In genomic region chr6:169701953-169702639, GRCh38 we compare ENCODE assay signal across 8 cellular contexts. TPM values are rescaled to one million over a fixed set of nuclear protein-coding genes. Genes with fewer than 3 reads are reported as not detected.
DNase-seq lines count a peak whose midpoint lies in the region; TF ChIP-seq lines count a peak whose summit lies in the region.

TSS of gene C6orf120 (plus strand) at chr6:169702126. CDS start at chr6:169702460, 334 bp downstream.
TSS of gene WDR27 (minus strand) at chr6:169702029. CDS start at chr6:169689005, 13,024 bp downstream.

- H3K4me1 ChIP-seq in HAP-1 (peaks cover 31% of the 10 kb centered on the region), MM.1S (ENCODE audit: low read length) (0 out of 2 replicates have a peak, but pooled peaks cover 3% of the 10 kb centered on the region), neural progenitor cell (peaks cover 27% of the 10 kb centered on the region)

- no peak for TF ChIP-seq CTCF in MM.1S (IDR thresholded peaks at IDR 0.05; ENCODE audit: low read length)
- no peak for TF ChIP-seq CTCF in foreskin fibroblast (IDR thresholded peaks at IDR 0.05; ENCODE audit: low read depth, low read length)
- no peak for TF ChIP-seq CTCF in neural progenitor cell (IDR thresholded peaks at IDR 0.05)

- peak within 1 kb of the TSS; percentile 68 for H3K4me2 ChIP-seq in MM.1S (ENCODE audit: low read depth, low read length)
- peak within 1 kb of the TSS; percentile 92 for H3K4me2 ChIP-seq in neural progenitor cell

- H3F3A ChIP-seq in MM.1S (ENCODE audit: insufficient read depth, low read length) (no peaks in the 10 kb centered on the region), neural progenitor cell (ENCODE audit: low read depth) (no peaks in the 10 kb centered on the region)

- H3K4me1 Mint-ChIP-seq in neural progenitor cell: peaks cover 31% of the 10 kb centered on the region

- H3K27me3 Mint-ChIP-seq in neural progenitor cell (ENCODE audit: insufficient read depth, low read depth): peaks cover 2% of the 10 kb centered on the region

- H3K36me3 ChIP-seq in HAP-1 (replicated peaks) (peaks cover 19% of the 10 kb centered on the region), MM.1S (replicated peaks; ENCODE audit: insufficient read depth, low read length) (no peaks in the 10 kb centered on the region), neural progenitor cell (no peaks in the 10 kb centered on the region)

- DNase-seq in G401 (ENCODE audit: low spot score) (peak; percentile 92), HAP-1 (ENCODE audit: low spot score in 2 of 2) (peak; percentile 87 to 98), MM.1S (peak; percentile 91), SIG-M5 (lab: John Stamatoyannopoulos, UW) (peak; percentile 48), activated gamma-delta T cell treated with Interleukin-2 at 50 U/mL for 16 hours (peak; percentile 97), foreskin fibroblast (peak; percentile 97 to 99), neural progenitor cell (ENCODE audit: low spot score) (peak; percentile 98), stromal cell of bone marrow (ENCODE audit: low read depth) (peak; percentile 91)

- peak within 1 kb of the TSS; percentile 94 for H3K27ac Mint-ChIP-seq in neural progenitor cell

- no peaks in the 10 kb centered on the region for H3K9me3 ChIP-seq in HAP-1
- H3K9me3 ChIP-seq in MM.1S (replicated peaks; ENCODE audit: insufficient read depth, low read length): no peaks in the 10 kb centered on the region
- no peaks in the 10 kb centered on the region for H3K9me3 ChIP-seq in neural progenitor cell (ENCODE audit: low read depth)

- H3K4me3 Mint-ChIP-seq in neural progenitor cell: peak within 1 kb of the TSS; percentile 94

- H3K9me3 Mint-ChIP-seq in neural progenitor cell: peaks cover 3% of the 10 kb centered on the region

- peak within 1 kb of the TSS; percentile 86 for H2AFZ ChIP-seq in MM.1S (ENCODE audit: low read length)
- H2AFZ ChIP-seq in neural progenitor cell (replicated peaks): peak within 1 kb of the TSS; percentile 82

- H3K9ac ChIP-seq in MM.1S (ENCODE audit: low read length) (peak within 1 kb of the TSS; percentile 79), neural progenitor cell (peak within 1 kb of the TSS; percentile 89)

- in situ Hi-C loops in G401 (cut with HindIII; ENCODE audit: low sequenced_read_pairs): no loop called here
- in situ Hi-C loops in HAP-1 (cut with MboI; ENCODE audit: low sequenced_read_pairs): no loop called here

- H3K4me3 ChIP-seq in HAP-1 (peak within 1 kb of the TSS; percentile 97), MM.1S (ENCODE audit: low read length) (peak within 1 kb of the TSS; percentile 82), foreskin fibroblast (ENCODE audit: low read depth in 1 of 2, low read length in 2 of 2) (peak within 1 kb of the TSS; percentile 88 to 96), neural progenitor cell (peak within 1 kb of the TSS; percentile 85)

- H3K79me2 ChIP-seq in MM.1S (ENCODE audit: low read length) (peaks cover 22% of the 10 kb centered on the region), neural progenitor cell (ENCODE audit: low read depth) (peaks cover 84% of the 10 kb centered on the region)

- H3K27me3 ChIP-seq in HAP-1 (ENCODE audit: low read depth) (no peaks in the 10 kb centered on the region), MM.1S (replicated peaks; ENCODE audit: insufficient read depth, low read length) (no peaks in the 10 kb centered on the region), neural progenitor cell (no peaks in the 10 kb centered on the region)

- H3K9me2 ChIP-seq in MM.1S (replicated peaks; ENCODE audit: insufficient read depth, low read length): no peaks in the 10 kb centered on the region

- H3K36me3 Mint-ChIP-seq in neural progenitor cell: peaks cover 18% of the 10 kb centered on the region

- H4K20me1 ChIP-seq in MM.1S (ENCODE audit: insufficient read depth, low read length) (no peaks in the 10 kb centered on the region), neural progenitor cell (ENCODE audit: low read depth) (peaks cover 31% of the 10 kb centered on the region)

- H3K27ac ChIP-seq in MM.1S (ENCODE audit: low read length): peak within 1 kb of the TSS; percentile 72
- peak within 1 kb of the TSS; percentile 72 for H3K27ac ChIP-seq in neural progenitor cell

RNA-seq across cellular contexts. Expression of gene C6orf120, which starts in this region (rescaled TPM):
- 43.4 and 54.8 TPM in 2 replicates for total RNA-seq in G401 (2014; rRNA removed; shearing (Covaris generic))
- total RNA-seq in neural progenitor cell (ENCODE audit: low replicate concordance): 38.8 and 42.4 TPM in 2 replicates

RNA-seq across cellular contexts. Expression of gene WDR27, which starts in this region (rescaled TPM):
- 12.1 and 20.9 TPM in 2 replicates for total RNA-seq in G401 (2014; rRNA removed; shearing (Covaris generic))
- 69.0 and 89.0 TPM in 2 replicates for total RNA-seq in neural progenitor cell (ENCODE audit: low replicate concordance)

Comparison
In these comparisons a context has a peak if more than half of its experiments do, and no peak if none do; other contexts are left out.
1. Peak in every context shown above with its lines: DNase-seq, H3K4me3 ChIP-seq and H3K27ac ChIP-seq.
2. DNase-seq: peak in every context shown above with its lines; median percentile 98 in foreskin fibroblast; 98 in neural progenitor cell; 97 in activated gamma-delta T cell treated with Interleukin-2 at 50 U/mL for 16 hours; 92 in HAP-1; 92 in G401; 91 in MM.1S; 91 in stromal cell of bone marrow; 48 in SIG-M5.